ENCODE assay signal across 8 cellular contexts in the genomic region with DNA sequence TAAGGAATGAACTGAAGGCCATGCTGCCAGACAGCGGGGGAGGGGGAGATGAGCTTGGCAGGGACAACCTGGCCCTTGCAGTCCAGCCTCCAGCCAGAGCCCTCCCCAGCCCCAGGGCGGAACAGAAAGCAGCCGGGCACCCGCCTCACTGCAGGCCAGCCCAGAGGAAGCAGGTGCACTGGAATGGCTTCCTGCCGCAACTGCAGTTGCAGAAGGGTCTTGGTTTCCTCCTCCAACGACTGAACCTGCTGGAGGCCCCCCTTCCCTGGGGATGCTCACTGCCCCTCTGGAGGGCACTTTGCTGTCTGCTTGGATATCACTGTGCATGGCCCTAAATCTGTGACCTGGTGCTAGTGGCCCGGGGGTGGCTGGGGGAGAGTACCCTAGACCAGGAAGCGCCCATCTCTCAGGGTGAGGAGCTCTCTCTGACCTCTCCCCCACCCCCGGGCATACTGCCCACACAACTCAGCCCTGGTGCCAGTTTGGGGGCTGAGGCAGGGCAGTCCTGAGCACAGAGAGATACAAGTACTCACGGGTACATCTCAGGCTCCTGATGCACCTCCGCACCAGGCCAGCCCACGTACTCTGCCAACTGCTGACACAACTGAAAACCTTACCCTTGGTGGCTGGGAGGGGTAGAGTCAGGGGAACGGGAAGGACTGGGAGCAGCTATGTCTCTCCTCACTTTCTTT. TPM values are rescaled to one million over a fixed set of nuclear protein-coding genes. Genes with fewer than 3 reads are reported as not detected.
DNase-seq lines count a peak whose midpoint lies in the region; ATAC-seq and TF ChIP-seq lines count a peak whose summit lies in the region.

No MANE protein-coding gene starts in this region.

- H3K4me1 Mint-ChIP-seq in brain = peaks cover 74% of the 10 kb centered on the region

- H3K9me3 Mint-ChIP-seq in brain = no peaks in the 10 kb centered on the region

- H3K4me3 Mint-ChIP-seq in brain = peak overlapping the region; percentile 55 to 77 (median 70)

- DNase-seq in NB4 (ENCODE audit: low read depth) (peak; percentile 95), NCI-H2171 (lab: John Stamatoyannopoulos, UW) (no peak), GOT3 (lab: John Stamatoyannopoulos, UW) (no peak), SW480 (ENCODE audit: low spot score) (no peak)

- ATAC-seq in GM18867 (IDR thresholded peaks at IDR 0.05; ENCODE audit: unreplicated experiment) (peak; percentile 29), HG02623 (IDR thresholded peaks at IDR 0.05; ENCODE audit: unreplicated experiment) (no peak)

- H3K27me3 ChIP-seq in mucosa of stomach (ENCODE audit: control insufficient read depth, insufficient read depth, low read length) = no peaks in the 10 kb centered on the region

- peak overlapping the region; percentile 59 to 96 (median 93) for H3K27ac Mint-ChIP-seq in brain

- H3K27me3 Mint-ChIP-seq in brain = no peaks in the 10 kb centered on the region

- no peaks in the 10 kb centered on the region for H3K9me3 ChIP-seq in mucosa of stomach (ENCODE audit: control insufficient read depth, low read length)

- H3K4me1 ChIP-seq in mucosa of stomach (ENCODE audit: control insufficient read depth, insufficient read depth, low read length) = peaks cover 25% of the 10 kb centered on the region

- H3K36me3 Mint-ChIP-seq in brain = no peaks in the 10 kb centered on the region

- peak overlapping the region; percentile 58 for H3K9ac ChIP-seq in mucosa of stomach (ENCODE audit: low read length)

- peak overlapping the region; percentile 88 for H3K4me3 ChIP-seq in NB4 (ENCODE audit: low read depth, low read length)
- H3K4me3 ChIP-seq in mucosa of stomach (ENCODE audit: low read length) = no peak overlapping the region

- no peaks in the 10 kb centered on the region for H3K36me3 ChIP-seq in mucosa of stomach (ENCODE audit: control insufficient read depth, insufficient read depth, low read length)

- no peak for TF ChIP-seq CTCF in NB4 (IDR thresholded peaks at IDR 0.05; ENCODE audit: low read depth, low read length)
- no peak for TF ChIP-seq CTCF in brain (conservative IDR thresholded peaks at IDR 0.05)

- no peak for TF ChIP-seq POLR2A in NB4 (IDR thresholded peaks at IDR 0.05; ENCODE audit: extremely low read depth, insufficient read length)

RNA-seq across cellular contexts. Expression of a gene that starts 41.1 kb away (rescaled TPM):
- polyA plus RNA-seq in brain (ENCODE audit: insufficient read depth, low read depth, low replicate concordance) = 55.9 TPM
